In the genomic region with DNA sequence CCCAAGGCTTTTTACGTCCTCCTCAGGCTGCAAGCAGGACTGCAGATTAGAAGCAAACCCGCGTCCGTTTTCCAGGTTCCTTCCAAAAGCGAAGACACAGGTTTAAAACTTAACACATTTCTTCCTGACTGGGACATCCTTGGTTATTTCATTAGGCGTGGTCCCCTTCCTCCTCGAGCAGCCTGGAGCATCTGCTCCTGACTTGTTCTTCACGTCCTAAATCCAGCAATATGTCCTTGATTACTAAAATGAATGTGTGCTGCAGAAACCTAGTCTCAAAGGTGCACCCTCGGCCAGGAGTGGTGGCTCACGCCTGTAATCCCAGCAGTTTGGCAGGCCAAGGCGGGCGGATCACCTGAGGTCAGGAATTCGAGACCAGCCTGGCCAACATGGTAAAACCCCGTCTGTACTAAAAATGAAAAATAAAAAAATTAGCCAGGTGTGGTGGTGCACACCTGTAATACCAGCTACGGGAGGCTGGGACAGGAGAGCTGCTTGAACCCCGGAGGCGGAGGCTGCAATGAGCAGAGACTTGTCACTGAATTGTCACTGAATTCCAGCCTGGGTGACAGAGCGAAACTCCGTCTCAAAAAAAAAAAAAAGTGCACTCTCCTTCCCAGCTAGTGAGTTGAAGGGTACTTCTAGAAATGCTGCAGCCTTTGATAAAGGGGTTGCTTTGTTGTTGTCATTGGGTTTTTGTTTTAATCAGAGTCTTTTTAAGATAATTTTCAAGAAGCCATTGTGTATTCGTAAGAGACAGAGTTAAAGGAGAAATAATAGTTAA, we compare ENCODE assay signal across 8 cellular contexts. TPM values are rescaled to one million over a fixed set of nuclear protein-coding genes. Genes with fewer than 3 reads are reported as not detected.
DNase-seq lines count a peak whose midpoint lies in the region; ATAC-seq and TF ChIP-seq lines count a peak whose summit lies in the region.

No MANE protein-coding gene starts in this region.

- H3K36me3 ChIP-seq in cardiac muscle cell (no peaks in the 10 kb centered on the region), breast epithelium (no peaks in the 10 kb centered on the region), mesendoderm (ENCODE audit: control insufficient read depth, insufficient read depth, low read length) (no peaks in the 10 kb centered on the region), vagina (no peaks in the 10 kb centered on the region), adrenal gland (replicated peaks in 1 of 2) (no peaks in the 10 kb centered on the region)

- H3K4me3 ChIP-seq in cardiac muscle cell, result peak overlapping the region; percentile 27
- peak overlapping the region; percentile 82 to 99 (median 96) for H3K4me3 ChIP-seq in breast epithelium
- H3K4me3 ChIP-seq in mesendoderm (ENCODE audit: low read length), result peak overlapping the region; percentile 13
- H3K4me3 ChIP-seq in vagina, result peak overlapping the region; percentile 52 to 72
- peak overlapping the region in 1 of 4 donors; percentile 89 for H3K4me3 ChIP-seq in adrenal gland

- no peak overlapping the region for H2AK5ac ChIP-seq in mesendoderm (ENCODE audit: low read length)

- H3K79me1 ChIP-seq in mesendoderm (ENCODE audit: low read length), result peaks cover 7% of the 10 kb centered on the region

- no peak overlapping the region for H2BK5ac ChIP-seq in mesendoderm (ENCODE audit: low read length)

- peak overlapping the region; percentile 18 for H3K4me2 ChIP-seq in mesendoderm (ENCODE audit: low read length)

- TF ChIP-seq POLR2A in breast epithelium (IDR thresholded peaks at IDR 0.05) (no peak), vagina (IDR thresholded peaks at IDR 0.05) (no peak), adrenal gland (IDR thresholded peaks at IDR 0.05) (no peak)

- H2BK120ac ChIP-seq in mesendoderm (ENCODE audit: low read depth, low read length), result no peak overlapping the region

- no peak overlapping the region for H3K27ac ChIP-seq in cardiac muscle cell
- peak overlapping the region; percentile 67 to 93 for H3K27ac ChIP-seq in breast epithelium
- H3K27ac ChIP-seq in mesendoderm (ENCODE audit: low read depth, low read length), result no peak overlapping the region
- H3K27ac ChIP-seq in vagina, result peak overlapping the region; percentile 41
- no peak overlapping the region for H3K27ac ChIP-seq in adrenal gland

- H3K79me2 ChIP-seq in mesendoderm (ENCODE audit: control insufficient read depth, insufficient read depth, low read length), result peaks cover 19% of the 10 kb centered on the region

- peaks cover 55% of the 10 kb centered on the region for H3K4me1 ChIP-seq in cardiac muscle cell (ENCODE audit: low read depth)
- no peaks in the 10 kb centered on the region for H3K4me1 ChIP-seq in breast epithelium
- H3K4me1 ChIP-seq in mesendoderm (ENCODE audit: control insufficient read depth, low read depth, low read length), result peaks cover 6% of the 10 kb centered on the region
- peaks cover 29% of the 10 kb centered on the region for H3K4me1 ChIP-seq in vagina
- H3K4me1 ChIP-seq in adrenal gland (replicated peaks in 1 of 2), result peaks cover 0 to 12% of the 10 kb centered on the region in 2 donors

- TF ChIP-seq CTCF in cardiac muscle cell (IDR thresholded peaks at IDR 0.05; ENCODE audit: low read depth, low read length), result peak; percentile 31
- TF ChIP-seq CTCF in breast epithelium (IDR thresholded peaks at IDR 0.05), result no peak
- no peak for TF ChIP-seq CTCF in vagina (IDR thresholded peaks at IDR 0.05)
- TF ChIP-seq CTCF in adrenal gland (IDR thresholded peaks at IDR 0.05), result peak in 1 of 6 experiments; percentile 1

- intact Hi-C loops in Right ventricle myocardium inferior (cut with DNase I), result loop anchor here (2.0 to 5.0 kb wide), 4 partner anchors 51 to 316 kb away; no protein-coding TSS in a partner anchor
- intact Hi-C loops in breast epithelium (cut with DNase I; ENCODE audit: low total_unique reads), result no loop called here
- intact Hi-C loops in vagina (cut with DNase I), result loop anchor here (10.0 kb wide), 1 partner anchor 323 kb away; no protein-coding TSS in a partner anchor
- intact Hi-C loops in adrenal gland (cut with DNase I), result loop anchor here in 1 of 2 donors (10.0 kb wide), 1 partner anchor 313 kb away; no protein-coding TSS in a partner anchor

- H3K9me3 ChIP-seq in cardiac muscle cell (ENCODE audit: low read depth), result no peaks in the 10 kb centered on the region
- no peaks in the 10 kb centered on the region for H3K9me3 ChIP-seq in breast epithelium
- H3K9me3 ChIP-seq in vagina, result no peaks in the 10 kb centered on the region
- H3K9me3 ChIP-seq in adrenal gland (replicated peaks in 1 of 3), result no peaks in the 10 kb centered on the region

- H3K56ac ChIP-seq in mesendoderm (ENCODE audit: low read length), result peak overlapping the region; percentile 35

- H3K9ac ChIP-seq in mesendoderm (ENCODE audit: low read length), result peak overlapping the region; percentile 16

- no peak overlapping the region for H4K5ac ChIP-seq in mesendoderm (ENCODE audit: low read length)

- H4K8ac ChIP-seq in mesendoderm (ENCODE audit: low read depth, low read length), result no peak overlapping the region

- DNase-seq in cardiac muscle cell (ENCODE audit: low read depth in 1 of 2, low spot score in 1 of 2) (no peak), Right ventricle myocardium inferior (ENCODE audit: missing footprints) (no peak), breast epithelium (ENCODE audit: low spot score in 2 of 2) (no peak), mesendoderm (no peak), vagina (ENCODE audit: extremely low spot score in 2 of 2) (no peak), islet precursor cell (no peak), iPS-NIHi7 (ENCODE audit: extremely low spot score) (no peak), adrenal gland (no peak)

- H2BK15ac ChIP-seq in mesendoderm (replicated peaks; ENCODE audit: low read depth), result no peak overlapping the region

- no peak for ATAC-seq in Right ventricle myocardium inferior

- H3K23ac ChIP-seq in mesendoderm (ENCODE audit: low read length), result no peak overlapping the region

- no peak overlapping the region for H3K4ac ChIP-seq in mesendoderm (ENCODE audit: low read depth, low read length)

- H3K27me3 ChIP-seq in cardiac muscle cell, result no peaks in the 10 kb centered on the region
- H3K27me3 ChIP-seq in breast epithelium, result no peaks in the 10 kb centered on the region
- no peaks in the 10 kb centered on the region for H3K27me3 ChIP-seq in mesendoderm (ENCODE audit: insufficient read depth, low read length, poor library complexity)
- H3K27me3 ChIP-seq in vagina, result no peaks in the 10 kb centered on the region
- H3K27me3 ChIP-seq in adrenal gland, result no peaks in the 10 kb centered on the region

- peak overlapping the region; percentile 35 for H3K18ac ChIP-seq in mesendoderm (ENCODE audit: low read length)

- WGBS in mesendoderm (ENCODE audit: extremely low coverage, insufficient coverage, low lambda C conversion rate), result no CpG with 5 or more reads among the region's 20 CpGs
- 28 to 32% (median 30%) methylated on average over 20 of the region's 20 CpGs for WGBS in adrenal gland, 4 donors

RNA-seq across cellular contexts. Expression of gene LRIG1, which starts 0.9 kb away (rescaled TPM):
- total RNA-seq in cardiac muscle cell (33.2 and 51.1 TPM in 2 replicates), Right ventricle myocardium inferior (93.8 TPM), breast epithelium (100 to 1,000 TPM in 2 of 3 donors, 10 to 100 TPM in 1; 66.1 to 227 (median 131) TPM), vagina (30.7 TPM), adrenal gland (10 to 100 TPM in 2 of 8 donors, 1 to 10 TPM in 6; 2.8 to 13.3 (median 5.8) TPM)
- polyA plus RNA-seq in cardiac muscle cell (27.8 and 35.6 TPM in 2 replicates), adrenal gland (1 to 10 TPM; 2.9 to 7.2 (median 3.2) TPM)
- polyA plus RNA-seq in mesendoderm (2013, experiment 1 of 2), result 10.9 TPM
- 12.6 TPM for polyA plus RNA-seq in mesendoderm (2013, experiment 2 of 2)

Comparison
In these comparisons a context has a peak if more than half of its experiments do, and no peak if none do; other contexts are left out.
1. H3K27ac ChIP-seq: peak in breast epithelium (2 of 2) and vagina (single experiment); none in cardiac muscle cell (single experiment), mesendoderm (single experiment) and adrenal gland (0 of 5).